1 cellular context compared by ENCODE assay signal in the genomic region with DNA sequence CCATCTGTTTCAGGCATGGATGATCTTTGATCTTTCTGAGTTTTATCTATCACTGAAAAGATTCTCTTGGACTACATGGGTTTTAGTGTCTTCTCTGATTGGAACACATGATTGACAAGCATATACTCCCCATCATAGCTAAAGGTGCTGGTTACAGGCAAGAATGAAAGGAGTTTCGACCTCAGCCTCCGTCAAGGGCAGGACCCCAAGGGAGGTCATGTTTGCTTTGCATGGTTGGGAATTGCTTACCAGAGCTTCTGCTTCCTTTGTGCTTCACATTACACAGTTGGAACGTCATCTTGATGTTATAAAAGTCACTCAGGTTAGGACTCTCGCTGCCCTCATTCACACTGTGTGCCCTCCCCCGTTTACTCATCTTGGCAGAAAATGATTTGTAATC.
TF ChIP-seq lines count a peak whose summit lies in the region.

No MANE protein-coding gene starts in this region.

TF ChIP-seq in HepG2, 621 proteins besides CTCF, POLR2A, EP300 and RAD21 (continued from another document and continues in another):
- no peak for TF ChIP-seq ZSCAN5A (CRISPR knock-in tag; IDR thresholded peaks at IDR 0.05; ENCODE audit: borderline replicate concordance)
- TF ChIP-seq, protein P1, sequence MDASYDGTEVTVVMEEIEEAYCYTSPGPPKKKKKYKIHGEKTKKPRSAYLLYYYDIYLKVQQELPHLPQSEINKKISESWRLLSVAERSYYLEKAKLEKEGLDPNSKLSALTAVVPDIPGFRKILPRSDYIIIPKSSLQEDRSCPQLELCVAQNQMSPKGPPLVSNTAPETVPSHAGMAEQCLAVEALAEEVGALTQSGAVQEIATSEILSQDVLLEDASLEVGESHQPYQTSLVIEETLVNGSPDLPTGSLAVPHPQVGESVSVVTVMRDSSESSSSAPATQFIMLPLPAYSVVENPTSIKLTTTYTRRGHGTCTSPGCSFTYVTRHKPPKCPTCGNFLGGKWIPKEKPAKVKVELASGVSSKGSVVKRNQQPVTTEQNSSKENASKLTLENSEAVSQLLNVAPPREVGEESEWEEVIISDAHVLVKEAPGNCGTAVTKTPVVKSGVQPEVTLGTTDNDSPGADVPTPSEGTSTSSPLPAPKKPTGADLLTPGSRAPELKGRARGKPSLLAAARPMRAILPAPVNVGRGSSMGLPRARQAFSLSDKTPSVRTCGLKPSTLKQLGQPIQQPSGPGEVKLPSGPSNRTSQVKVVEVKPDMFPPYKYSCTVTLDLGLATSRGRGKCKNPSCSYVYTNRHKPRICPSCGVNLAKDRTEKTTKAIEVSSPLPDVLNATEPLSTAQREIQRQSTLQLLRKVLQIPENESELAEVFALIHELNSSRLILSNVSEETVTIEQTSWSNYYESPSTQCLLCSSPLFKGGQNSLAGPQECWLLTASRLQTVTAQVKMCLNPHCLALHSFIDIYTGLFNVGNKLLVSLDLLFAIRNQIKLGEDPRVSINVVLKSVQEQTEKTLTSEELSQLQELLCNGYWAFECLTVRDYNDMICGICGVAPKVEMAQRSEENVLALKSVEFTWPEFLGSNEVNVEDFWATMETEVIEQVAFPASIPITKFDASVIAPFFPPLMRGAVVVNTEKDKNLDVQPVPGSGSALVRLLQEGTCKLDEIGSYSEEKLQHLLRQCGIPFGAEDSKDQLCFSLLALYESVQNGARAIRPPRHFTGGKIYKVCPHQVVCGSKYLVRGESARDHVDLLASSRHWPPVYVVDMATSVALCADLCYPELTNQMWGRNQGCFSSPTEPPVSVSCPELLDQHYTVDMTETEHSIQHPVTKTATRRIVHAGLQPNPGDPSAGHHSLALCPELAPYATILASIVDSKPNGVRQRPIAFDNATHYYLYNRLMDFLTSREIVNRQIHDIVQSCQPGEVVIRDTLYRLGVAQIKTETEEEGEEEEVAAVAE (CRISPR knock-in tag; IDR thresholded peaks at IDR 0.05; ENCODE audit: borderline replicate concordance), result no peak
- TF ChIP-seq HNF4G (IDR thresholded peaks at IDR 0.05; ENCODE audit: borderline replicate concordance, low read depth, low read length), result no peak
- no peak for TF ChIP-seq HNF4G (CRISPR knock-in tag; IDR thresholded peaks at IDR 0.05; ENCODE audit: borderline replicate concordance, low read depth)
- TF ChIP-seq MEIS2 (CRISPR knock-in tag; IDR thresholded peaks at IDR 0.05), result 0 out of 2 replicates have a peak, but pooled peaks have one; percentile 57
- 0 out of 2 replicates have a peak, but pooled peaks have one; percentile 29 for TF ChIP-seq ZNF7 (CRISPR knock-in tag; IDR thresholded peaks at IDR 0.05)
- TF ChIP-seq ZNF639 (CRISPR knock-in tag; conservative IDR thresholded peaks at IDR 0.05), result no peak
- peak; percentile 41; the same call in 1 of the 2 replicates for TF ChIP-seq SIX4 (CRISPR knock-in tag; IDR thresholded peaks at IDR 0.05)
- no peak for TF ChIP-seq XBP1 (CRISPR knock-in tag; IDR thresholded peaks at IDR 0.05)
- no peak for TF ChIP-seq ZFP82 (CRISPR knock-in tag; IDR thresholded peaks at IDR 0.05; ENCODE audit: borderline replicate concordance)
- TF ChIP-seq ZNF563 (CRISPR knock-in tag; IDR thresholded peaks at IDR 0.05), result no peak
- TF ChIP-seq MLLT10 (CRISPR knock-in tag; IDR thresholded peaks at IDR 0.05), result no peak
- TF ChIP-seq DMTF1 (CRISPR knock-in tag; IDR thresholded peaks at IDR 0.05), result no peak
- TF ChIP-seq, protein P2, sequence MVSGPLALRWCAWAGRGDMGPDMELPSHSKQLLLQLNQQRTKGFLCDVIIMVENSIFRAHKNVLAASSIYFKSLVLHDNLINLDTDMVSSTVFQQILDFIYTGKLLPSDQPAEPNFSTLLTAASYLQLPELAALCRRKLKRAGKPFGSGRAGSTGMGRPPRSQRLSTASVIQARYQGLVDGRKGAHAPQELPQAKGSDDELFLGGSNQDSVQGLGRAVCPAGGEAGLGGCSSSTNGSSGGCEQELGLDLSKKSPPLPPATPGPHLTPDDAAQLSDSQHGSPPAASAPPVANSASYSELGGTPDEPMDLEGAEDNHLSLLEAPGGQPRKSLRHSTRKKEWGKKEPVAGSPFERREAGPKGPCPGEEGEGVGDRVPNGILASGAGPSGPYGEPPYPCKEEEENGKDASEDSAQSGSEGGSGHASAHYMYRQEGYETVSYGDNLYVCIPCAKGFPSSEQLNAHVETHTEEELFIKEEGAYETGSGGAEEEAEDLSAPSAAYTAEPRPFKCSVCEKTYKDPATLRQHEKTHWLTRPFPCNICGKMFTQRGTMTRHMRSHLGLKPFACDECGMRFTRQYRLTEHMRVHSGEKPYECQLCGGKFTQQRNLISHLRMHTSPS (CRISPR knock-in tag; IDR thresholded peaks at IDR 0.05; ENCODE audit: low read depth), result no peak
- TF ChIP-seq ZNF616 (CRISPR knock-in tag; IDR thresholded peaks at IDR 0.05; ENCODE audit: low read depth), result no peak
- peak; percentile 86 for TF ChIP-seq NR2F2 (IDR thresholded peaks at IDR 0.05; ENCODE audit: borderline replicate concordance, low read depth)
- TF ChIP-seq KDM4B (CRISPR knock-in tag; IDR thresholded peaks at IDR 0.05), result 0 out of 2 replicates have a peak, but pooled peaks have one; percentile 26
- TF ChIP-seq ZNF530 (CRISPR knock-in tag; IDR thresholded peaks at IDR 0.05; ENCODE audit: low read depth), result no peak
- TF ChIP-seq IKZF5 (CRISPR knock-in tag; IDR thresholded peaks at IDR 0.05), result no peak
- no peak for TF ChIP-seq TFAP4 (IDR thresholded peaks at IDR 0.05; ENCODE audit: borderline replicate concordance, low read depth)
- TF ChIP-seq ZNF367 (CRISPR knock-in tag; IDR thresholded peaks at IDR 0.05; ENCODE audit: borderline replicate concordance), result no peak
- TF ChIP-seq THYN1 (CRISPR knock-in tag; IDR thresholded peaks at IDR 0.05; ENCODE audit: borderline replicate concordance, low read depth), result no peak
- TF ChIP-seq HOXA3 (CRISPR knock-in tag; IDR thresholded peaks at IDR 0.05), result peak; percentile 71
- no peak for TF ChIP-seq ZSCAN30 (CRISPR knock-in tag; IDR thresholded peaks at IDR 0.05)
- TF ChIP-seq, protein P3, sequence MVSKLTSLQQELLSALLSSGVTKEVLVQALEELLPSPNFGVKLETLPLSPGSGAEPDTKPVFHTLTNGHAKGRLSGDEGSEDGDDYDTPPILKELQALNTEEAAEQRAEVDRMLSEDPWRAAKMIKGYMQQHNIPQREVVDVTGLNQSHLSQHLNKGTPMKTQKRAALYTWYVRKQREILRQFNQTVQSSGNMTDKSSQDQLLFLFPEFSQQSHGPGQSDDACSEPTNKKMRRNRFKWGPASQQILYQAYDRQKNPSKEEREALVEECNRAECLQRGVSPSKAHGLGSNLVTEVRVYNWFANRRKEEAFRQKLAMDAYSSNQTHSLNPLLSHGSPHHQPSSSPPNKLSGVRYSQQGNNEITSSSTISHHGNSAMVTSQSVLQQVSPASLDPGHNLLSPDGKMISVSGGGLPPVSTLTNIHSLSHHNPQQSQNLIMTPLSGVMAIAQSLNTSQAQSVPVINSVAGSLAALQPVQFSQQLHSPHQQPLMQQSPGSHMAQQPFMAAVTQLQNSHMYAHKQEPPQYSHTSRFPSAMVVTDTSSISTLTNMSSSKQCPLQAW (CRISPR knock-in tag; IDR thresholded peaks at IDR 0.05), result no peak
- 0 out of 2 replicates have a peak, but pooled peaks have one; percentile 19 for TF ChIP-seq KAT8 (CRISPR knock-in tag; IDR thresholded peaks at IDR 0.05)
- TF ChIP-seq SAP130 (CRISPR knock-in tag; IDR thresholded peaks at IDR 0.05; ENCODE audit: low read depth), result no peak
- no peak for TF ChIP-seq ZSCAN22 (CRISPR knock-in tag; IDR thresholded peaks at IDR 0.05)
- TF ChIP-seq TCF12 (IDR thresholded peaks at IDR 0.05), result no peak
- no peak for TF ChIP-seq TCF12 (CRISPR knock-in tag; IDR thresholded peaks at IDR 0.05)
- no peak for TF ChIP-seq CEBPZ (IDR thresholded peaks at IDR 0.05; ENCODE audit: low read length)
- TF ChIP-seq ZNF446 (CRISPR knock-in tag; IDR thresholded peaks at IDR 0.05), result no peak
- no peak for TF ChIP-seq ARID2 (CRISPR knock-in tag; IDR thresholded peaks at IDR 0.05; ENCODE audit: borderline replicate concordance)
- TF ChIP-seq MIXL1 (CRISPR knock-in tag; IDR thresholded peaks at IDR 0.05), result peak; percentile 50; the same call in 1 of the 2 replicates
- TF ChIP-seq ZNF557 (CRISPR knock-in tag; IDR thresholded peaks at IDR 0.05), result no peak
- TF ChIP-seq ZMYM2 (CRISPR knock-in tag; IDR thresholded peaks at IDR 0.05), result no peak
- peak; percentile 83 for TF ChIP-seq RARA (CRISPR knock-in tag; IDR thresholded peaks at IDR 0.05)
